8 cellular contexts compared by ENCODE assay signal in genomic region chr15:90201944-90202375, GRCh38. TPM values are rescaled to one million over a fixed set of nuclear protein-coding genes. Genes with fewer than 3 reads are reported as not detected.
DNase-seq lines count a peak whose midpoint lies in the region; ATAC-seq and TF ChIP-seq lines count a peak whose summit lies in the region.

No MANE protein-coding gene starts in this region.

- no peaks in the 10 kb centered on the region for H3K9me3 ChIP-seq in aorta (ENCODE audit: control insufficient read depth, low read length)

- intact Hi-C loops in aorta (cut with DNase I), result no loop called here

- no peak for DNase-seq in AG10803 (ENCODE audit: low read depth)
- no peak for DNase-seq in memory B cell (ENCODE audit: low spot score in 2 of 2)
- no peak for DNase-seq in aorta
- no peak for DNase-seq in SW 1271 (lab: John Stamatoyannopoulos, UW)

- H3K27ac ChIP-seq in aorta (ENCODE audit: low read depth in 1 of 2, low read length in 2 of 2), result no peak overlapping the region

- no peaks in the 10 kb centered on the region for H3K27me3 ChIP-seq in aorta (ENCODE audit: control insufficient read depth in 1 of 2, insufficient read depth in 2 of 2, low read length in 1 of 2)

- H3K27ac Mint-ChIP-seq in brain, result peak overlapping the region; percentile 70 to 94 (median 90)
- peak overlapping the region; percentile 93 for H3K27ac Mint-ChIP-seq in memory B cell

- 7 to 11% methylated on average over 24 to 25 of the region's 25 CpGs for WGBS in aorta, 2 donors

- H3K4me3 Mint-ChIP-seq in brain (peak overlapping the region; percentile 89 to 96 (median 92)), memory B cell (peak overlapping the region; percentile 98)

- H3K27me3 Mint-ChIP-seq in brain (no peaks in the 10 kb centered on the region), memory B cell (no peaks in the 10 kb centered on the region)

- H3K36me3 Mint-ChIP-seq in brain (peaks cover 11% of the 10 kb centered on the region), memory B cell (peaks cover 20% of the 10 kb centered on the region)

- no peaks in the 10 kb centered on the region for H3K9me3 Mint-ChIP-seq in brain
- no peaks in the 10 kb centered on the region for H3K9me3 Mint-ChIP-seq in memory B cell

- H3K4me1 Mint-ChIP-seq in brain, result peaks cover 61% of the 10 kb centered on the region
- peaks cover 58% of the 10 kb centered on the region for H3K4me1 Mint-ChIP-seq in memory B cell

- peak; percentile 3 for ATAC-seq in HG03064 (IDR thresholded peaks at IDR 0.05; ENCODE audit: low read depth, unreplicated experiment)
- ATAC-seq in memory B cell (ENCODE audit: low read depth), result no peak
- ATAC-seq in aorta (ENCODE audit: low FRiP score), result peak; percentile 31
- ATAC-seq in GM19324 (IDR thresholded peaks at IDR 0.05; ENCODE audit: low FRiP score, unreplicated experiment), result no peak
- no peak for ATAC-seq in HG02588 (IDR thresholded peaks at IDR 0.05; ENCODE audit: unreplicated experiment)

- H3K4me1 ChIP-seq in aorta (ENCODE audit: control insufficient read depth in 1 of 2, insufficient read depth in 2 of 2, low read length in 2 of 2), result no peaks in the 10 kb centered on the region

- H3K4me3 ChIP-seq in AG10803 (ENCODE audit: low read length) (peak overlapping the region; percentile 67), aorta (ENCODE audit: low read length in 2 of 2) (peak overlapping the region; percentile 68 to 73)

- TF ChIP-seq CTCF in AG10803 (conservative IDR thresholded peaks at IDR 0.05; ENCODE audit: low read length) (no peak), brain (conservative IDR thresholded peaks at IDR 0.05) (no peak)

- no peaks in the 10 kb centered on the region for H3K36me3 ChIP-seq in aorta (ENCODE audit: control insufficient read depth in 1 of 2, insufficient read depth in 2 of 2, low read length in 1 of 2)

RNA-seq across cellular contexts. Expression of gene SEMA4B, which starts 0.8 kb away (rescaled TPM):
- polyA plus RNA-seq in brain (ENCODE audit: insufficient read depth, low read depth, low replicate concordance), result 24.1 TPM
- 10 to 100 TPM; 19.5 to 30.4 TPM for total RNA-seq in aorta
- 10 to 100 TPM in 1 of 2 donors, 1 to 10 TPM in 1; 9.7 to 10.8 TPM for polyA plus RNA-seq in aorta

RNA-seq across cellular contexts. Expression of gene CIB1, which starts 31.8 kb away (rescaled TPM):
- polyA plus RNA-seq in brain (ENCODE audit: insufficient read depth, low read depth, low replicate concordance), result 40.0 TPM
- 10 to 100 TPM; 35.5 to 54.7 TPM for total RNA-seq in aorta
- polyA plus RNA-seq in aorta, result 100 to 1,000 TPM in 1 of 2 donors, 10 to 100 TPM in 1; 94.2 to 128 TPM

RNA-seq across cellular contexts. Expression of gene GDPGP1, which starts 32.0 kb away (rescaled TPM):
- polyA plus RNA-seq in brain (ENCODE audit: insufficient read depth, low read depth, low replicate concordance) (0.76 TPM), aorta (1 to 10 TPM; 1.3 to 2.1 TPM)
- 1 to 10 TPM; 3.3 to 7.1 TPM for total RNA-seq in aorta

RNA-seq across cellular contexts. Expression of gene TTLL13, which starts 47.4 kb away (rescaled TPM):
- not detected for polyA plus RNA-seq in brain (ENCODE audit: insufficient read depth, low read depth, low replicate concordance)
- not detected for total RNA-seq in aorta
- not detected for polyA plus RNA-seq in aorta

Comparison
In these comparisons a context has a peak if more than half of its experiments do, and no peak if none do; other contexts are left out.
1. ATAC-seq: peak in HG03064 (single experiment) and aorta (single experiment); none in memory B cell (single experiment), GM19324 (single experiment) and HG02588 (single experiment).